In the genomic region with DNA sequence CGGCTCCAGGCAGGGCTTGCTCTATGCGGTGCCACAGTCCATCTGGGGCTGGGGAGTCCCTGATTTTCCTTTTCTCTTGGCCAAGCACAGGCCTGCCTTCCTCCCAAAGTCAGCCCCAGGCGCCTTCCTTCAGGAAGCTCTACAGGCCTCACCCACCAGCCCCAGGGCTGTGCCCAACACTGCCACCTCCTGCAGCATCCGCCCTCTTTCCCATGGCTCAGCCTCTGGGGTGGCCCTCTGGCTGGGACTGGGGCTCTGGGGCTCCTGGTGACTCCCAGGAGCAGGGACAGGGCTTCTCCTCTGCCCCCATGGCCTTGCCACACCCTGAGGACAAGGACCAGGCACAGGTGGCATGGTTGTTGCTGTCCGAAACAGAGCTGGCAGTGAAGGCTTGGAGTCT, we compare ENCODE assay signal across 11 cellular contexts. TPM values are rescaled to one million over a fixed set of nuclear protein-coding genes. Genes with fewer than 3 reads are reported as not detected.
DNase-seq lines count a peak whose midpoint lies in the region; ATAC-seq and TF ChIP-seq lines count a peak whose summit lies in the region.
"Had no signal": no experiment of that assay in that cellular context is flagged by ENCODE, and none has a peak within 500 bp of the region (broad histone marks: within the 10 kb centered on the region; RNA-seq: fewer than 3 reads in every experiment).

No MANE protein-coding gene starts in this region.

- no peak for ATAC-seq in GM18502 (IDR thresholded peaks at IDR 0.05; ENCODE audit: poor library complexity, unreplicated experiment)

- H3K27me3 Mint-ChIP-seq in chondrocyte (ENCODE audit: low read depth) (peaks cover 7% of the 10 kb centered on the region), mesothelial cell of epicardium (ENCODE audit: low read depth) (peaks cover 39% of the 10 kb centered on the region)

- no peaks in the 10 kb centered on the region for H3K36me3 Mint-ChIP-seq in chondrocyte (ENCODE audit: low read depth)
- peaks cover 6% of the 10 kb centered on the region for H3K36me3 Mint-ChIP-seq in mesothelial cell of epicardium

- peaks cover 0 to 19% (median 9%) of the 10 kb centered on the region in 4 donors for H3K4me1 ChIP-seq in Peyer's patch

- H3K9me3 Mint-ChIP-seq in chondrocyte (ENCODE audit: low read depth) (no peaks in the 10 kb centered on the region), mesothelial cell of epicardium (no peaks in the 10 kb centered on the region)
- H3K9me3 Mint-ChIP-seq: activated CD4-positive, alpha-beta T cell treated with anti-CD3 and anti-CD28 coated beads, Interleukin-2, amount 10 ng/mL, durations not matched to agents 7 days and 5 days had no signal

- H3K27ac Mint-ChIP-seq in chondrocyte (ENCODE audit: unreplicated experiment) = no peak overlapping the region
- peak overlapping the region; percentile 88 for H3K27ac Mint-ChIP-seq in mesothelial cell of epicardium

- peak overlapping the region in 3 of 4 donors; percentile 53 to 71 (median 65) for H3K4me3 ChIP-seq in Peyer's patch
- H3K4me3 ChIP-seq: MG63 had no signal

- H3K4me3 Mint-ChIP-seq in chondrocyte (ENCODE audit: unreplicated experiment) (peak overlapping the region; percentile 31), mesothelial cell of epicardium (peak overlapping the region; percentile 71)
- H3K4me3 Mint-ChIP-seq: activated CD4-positive, alpha-beta T cell treated with anti-CD3 and anti-CD28 coated beads, Interleukin-2, amount 10 ng/mL, durations not matched to agents 7 days and 5 days had no signal

- H3K36me3 ChIP-seq in Peyer's patch = peaks cover 0 to 27% (median 0%) of the 10 kb centered on the region in 3 donors
- H3K36me3 ChIP-seq: MG63 had no signal

- H3K4me1 Mint-ChIP-seq in chondrocyte (ENCODE audit: low read depth) = peaks cover 11% of the 10 kb centered on the region
- peaks cover 15% of the 10 kb centered on the region for H3K4me1 Mint-ChIP-seq in mesothelial cell of epicardium

- H3K9me3 ChIP-seq in Peyer's patch = no peaks in the 10 kb centered on the region
- H3K9me3 ChIP-seq: MG63 had no signal

- TF ChIP-seq CTCF in Peyer's patch (IDR thresholded peaks at IDR 0.05) = peak in 1 of 6 experiments; percentile 32
- TF ChIP-seq CTCF in chondrocyte (IDR thresholded peaks at IDR 0.05) = peak; percentile 16
- TF ChIP-seq CTCF in mesothelial cell of epicardium (IDR thresholded peaks at IDR 0.05; ENCODE audit: unreplicated experiment) = no peak

- H3K27me3 ChIP-seq in Peyer's patch = no peaks in the 10 kb centered on the region

- TF ChIP-seq POLR2A in Peyer's patch (IDR thresholded peaks at IDR 0.05) = peak; percentile 48 to 54

- DNase-seq in Peyer's patch (peak in 2 of 3 donors; percentile 70 to 75), chondrocyte (ENCODE audit: low spot score) (no peak), mesothelial cell of epicardium (ENCODE audit: low spot score in 2 of 2, unreplicated experiment in 2 of 2) (no peak), DMS114 treated with DMSO at 0.1 percent for 48 hours (lab: John Stamatoyannopoulos, UW; ENCODE audit: unreplicated experiment) (no peak), NOMO-1 treated with DMSO at 0.1 percent for 48 hours (lab: John Stamatoyannopoulos, UW; ENCODE audit: unreplicated experiment) (no peak)
- DNase-seq: activated CD4-positive, alpha-beta T cell treated with anti-CD3 and anti-CD28 coated beads, Interleukin-2, amount 10 ng/mL, durations not matched to agents 7 days and 5 days; central memory CD4-positive, alpha-beta T cell; MG63; stimulated activated naive CD4-positive, alpha-beta T cell had no signal

- H3K27ac ChIP-seq in Peyer's patch = peak overlapping the region in 3 of 4 donors; percentile 89 to 96 (median 94)
- H3K27ac ChIP-seq in temporal lobe (ENCODE audit: low read depth, low read length) = peak overlapping the region; percentile 77

RNA-seq across cellular contexts. Expression of a gene that starts 0.8 kb away (rescaled TPM):
- total RNA-seq in Peyer's patch (100 to 1,000 TPM in 3 of 4 donors, 10 to 100 TPM in 1; 80.0 to 368 (median 219) TPM), chondrocyte (5.2 to 52.3 TPM (median 5.6 TPM) in 3 replicates), mesothelial cell of epicardium (112 to 117 TPM (median 116 TPM) in 3 replicates), temporal lobe (3.7 TPM)

RNA-seq across cellular contexts. Expression of a gene that starts 42.9 kb away (rescaled TPM):
- total RNA-seq in Peyer's patch (10 to 100 TPM; 50.1 to 81.9 (median 64.1) TPM), chondrocyte (27.8 to 34.7 TPM (median 30.0 TPM) in 3 replicates), mesothelial cell of epicardium (28.0 to 32.1 TPM (median 30.4 TPM) in 3 replicates), temporal lobe (6.4 TPM)

RNA-seq across cellular contexts. Expression of a gene that starts 54.9 kb away (rescaled TPM):
- 100 to 1,000 TPM in 2 of 4 donors, 10 to 100 TPM in 2; 65.3 to 117 (median 101) TPM for total RNA-seq in Peyer's patch
- 59.9 to 91.8 TPM (median 67.5 TPM) in 3 replicates for total RNA-seq in chondrocyte
- 96.0 to 109 TPM (median 106 TPM) in 3 replicates for total RNA-seq in mesothelial cell of epicardium
- total RNA-seq in temporal lobe = 36.1 TPM

RNA-seq across cellular contexts. Expression of a gene that starts 55.1 kb away (rescaled TPM):
- total RNA-seq in Peyer's patch (10 to 100 TPM; 26.3 to 85.0 (median 44.1) TPM), chondrocyte (20.4 to 30.4 TPM (median 21.1 TPM) in 3 replicates), mesothelial cell of epicardium (56.9 to 63.3 TPM (median 62.6 TPM) in 3 replicates), temporal lobe (6.6 TPM)

Comparison
In these comparisons a context has a peak if more than half of its experiments do, and no peak if none do; other contexts are left out.
1. DNase-seq: peak in Peyer's patch (2 of 3); none in chondrocyte (single experiment), mesothelial cell of epicardium (0 of 2), DMS114 treated with DMSO at 0.1 percent for 48 hours (single experiment) and NOMO-1 treated with DMSO at 0.1 percent for 48 hours (single experiment).